8 cellular contexts compared by ENCODE assay signal in genomic region chr1:20151906-20152598, GRCh38. TPM values are rescaled to one million over a fixed set of nuclear protein-coding genes. Genes with fewer than 3 reads are reported as not detected.
DNase-seq lines count a peak whose midpoint lies in the region; ATAC-seq, FAIRE-seq and TF ChIP-seq lines count a peak whose summit lies in the region.

No MANE protein-coding gene starts in this region.

- H3K9me2 ChIP-seq in hepatocyte (replicated peaks; ENCODE audit: insufficient read depth), result no peaks in the 10 kb centered on the region

- ATAC-seq in GM21576 (IDR thresholded peaks at IDR 0.05; ENCODE audit: unreplicated experiment), result peak; percentile 74

- H3K4me3 ChIP-seq in BLaER1 treated with 17β-estradiol and CSF1 and Interleukin-3, amounts not matched to agents 10 nM and 100 nM, result peak overlapping the region; percentile 52 to 70 (median 58)
- H3K4me3 ChIP-seq in hepatocyte (peak overlapping the region; percentile 17), rectal smooth muscle tissue (ENCODE audit: low read length) (peak overlapping the region; percentile 79)

- peaks cover 30 to 66% (median 55%) of the 10 kb centered on the region in 10 experiments for H3K4me1 ChIP-seq in BLaER1 treated with 17β-estradiol and CSF1 and Interleukin-3, amounts not matched to agents 10 nM and 100 nM
- H3K4me1 ChIP-seq in hepatocyte (ENCODE audit: insufficient read depth) (no peaks in the 10 kb centered on the region), rectal smooth muscle tissue (ENCODE audit: control insufficient read depth, insufficient read depth, low read length) (peaks cover 5% of the 10 kb centered on the region)

- H4K20me1 ChIP-seq in BLaER1 treated with 17β-estradiol and CSF1 and Interleukin-3, amounts not matched to agents 10 nM and 100 nM, result no peaks in the 10 kb centered on the region
- no peaks in the 10 kb centered on the region for H4K20me1 ChIP-seq in hepatocyte (ENCODE audit: insufficient read depth, poor library complexity, severe bottlenecking)

- no peaks in the 10 kb centered on the region for H3K27me3 ChIP-seq in BLaER1 treated with 17β-estradiol and CSF1 and Interleukin-3, amounts not matched to agents 10 nM and 100 nM
- no peaks in the 10 kb centered on the region for H3K27me3 ChIP-seq in hepatocyte
- no peaks in the 10 kb centered on the region for H3K27me3 ChIP-seq in rectal smooth muscle tissue (ENCODE audit: control insufficient read depth, insufficient read depth, low read length)

- H3K4me2 ChIP-seq in BLaER1 treated with 17β-estradiol and CSF1 and Interleukin-3, amounts not matched to agents 10 nM and 100 nM, result peak overlapping the region; percentile 86 to 98 (median 96)
- peak overlapping the region; percentile 86 for H3K4me2 ChIP-seq in hepatocyte

- H3K9ac ChIP-seq in BLaER1 treated with 17β-estradiol and CSF1 and Interleukin-3, amounts not matched to agents 10 nM and 100 nM, result peak overlapping the region; percentile 63 to 90 (median 79)
- no peak overlapping the region for H3K9ac ChIP-seq in rectal smooth muscle tissue (ENCODE audit: low read length)

- WGBS in hepatocyte (ENCODE audit: low lambda C conversion rate, missing lambda C conversion rate), result 26% methylated on average over 27 of the region's 29 CpGs

- peak overlapping the region; percentile 62 for H2AFZ ChIP-seq in hepatocyte

- DNase-seq in NCI-H1105 (lab: John Stamatoyannopoulos, UW) (peak; percentile 63), T-helper 22 cell (ENCODE audit: low read depth) (peak; percentile 36), anterior cingulate cortex (lab: John Stamatoyannopoulos, UW) (peak in 56 of 58 donors; percentile 27 to 84 (median 69)), hepatocyte (ENCODE audit: low spot score) (peak; percentile 90), urothelium cell line (ENCODE audit: low spot score) (peak; percentile 89)

- peak overlapping the region; percentile 66 to 99 (median 84) for H3K27ac ChIP-seq in BLaER1 treated with 17β-estradiol and CSF1 and Interleukin-3, amounts not matched to agents 10 nM and 100 nM
- H3K27ac ChIP-seq in hepatocyte (no peak overlapping the region), rectal smooth muscle tissue (ENCODE audit: low read depth, low read length) (no peak overlapping the region)

- no peaks in the 10 kb centered on the region for H3K79me2 ChIP-seq in hepatocyte

- TF ChIP-seq CTCF in hepatocyte (IDR thresholded peaks at IDR 0.05; ENCODE audit: poor library complexity), result peak; percentile 95

- FAIRE-seq in urothelium cell line (lab: Jason Lieb, UNC), result peak; percentile 23

- H3K9me3 ChIP-seq in BLaER1 treated with 17β-estradiol and CSF1 and Interleukin-3, amounts not matched to agents 10 nM and 100 nM (replicated peaks in 1 of 11), result peaks cover 15 to 29% (median 22%) of the 10 kb centered on the region in 11 experiments; a peak in 21 of 22 replicates
- no peaks in the 10 kb centered on the region for H3K9me3 ChIP-seq in hepatocyte (ENCODE audit: low read depth)

- H3K36me3 ChIP-seq in BLaER1 treated with 17β-estradiol and CSF1 and Interleukin-3, amounts not matched to agents 10 nM and 100 nM, result peaks cover 0 to 4% (median 0%) of the 10 kb centered on the region in 11 experiments; a peak in 4 of 22 replicates
- H3K36me3 ChIP-seq in hepatocyte (replicated peaks; ENCODE audit: insufficient read depth, low read depth) (no peaks in the 10 kb centered on the region), rectal smooth muscle tissue (ENCODE audit: control insufficient read depth, insufficient read depth, low read length) (no peaks in the 10 kb centered on the region)

RNA-seq across cellular contexts. Expression of gene PLA2G2F, which starts 12.9 kb away (rescaled TPM):
- total RNA-seq in hepatocyte, result not detected in 2 replicates
- polyA plus RNA-seq in hepatocyte, result not detected in 2 replicates

RNA-seq across cellular contexts. Expression of gene PLA2G2D, which starts 32.7 kb away (rescaled TPM):
- not detected in 2 replicates for total RNA-seq in hepatocyte
- not detected in 2 replicates for polyA plus RNA-seq in hepatocyte

RNA-seq across cellular contexts. Expression of gene UBXN10, which starts 33.8 kb away (rescaled TPM):
- 0.48 and 0.63 TPM in 2 replicates for total RNA-seq in hepatocyte
- 1.1 and 1.2 TPM in 2 replicates for polyA plus RNA-seq in hepatocyte

RNA-seq across cellular contexts. Expression of gene PLA2G2C, which starts 34.3 kb away (rescaled TPM):
- not detected in 2 replicates for total RNA-seq in hepatocyte
- polyA plus RNA-seq in hepatocyte, result not detected in 2 replicates

Comparison
In these comparisons a context has a peak if more than half of its experiments do, and no peak if none do; other contexts are left out.
1. H3K27ac ChIP-seq: peak in BLaER1 treated with 17β-estradiol and CSF1 and Interleukin-3, amounts not matched to agents 10 nM and 100 nM (11 of 11); none in hepatocyte (single experiment) and rectal smooth muscle tissue (single experiment).
2. H3K4me3 ChIP-seq: peak in every context shown above with its lines; median percentile 79 in rectal smooth muscle tissue; 58 in BLaER1 treated with 17β-estradiol and CSF1 and Interleukin-3, amounts not matched to agents 10 nM and 100 nM; 17 in hepatocyte.
3. DNase-seq: peak in every context shown above with its lines; median percentile 90 in hepatocyte; 89 in urothelium cell line; 69 in anterior cingulate cortex; 63 in NCI-H1105; 36 in T-helper 22 cell.